In genomic region chr5:72163349-72163983, GRCh38 we compare ENCODE assay signal across 22 cellular contexts. TPM values are rescaled to one million over a fixed set of nuclear protein-coding genes. Genes with fewer than 3 reads are reported as not detected.
"Had no signal": no experiment of that assay in that cellular context is flagged by ENCODE, and none has a peak within 500 bp of the region (broad histone marks: within the 10 kb centered on the region; RNA-seq: fewer than 3 reads in every experiment).

No MANE protein-coding gene starts in this region.

- DNase-seq: activated B cell treated with CpG ODN at 0.5 μM for 24 hours; activated CD4-positive, alpha-beta memory T cell treated with anti-CD3 and anti-CD28 coated beads, Interleukin-2, amount 10 ng/mL, durations not matched to agents 7 days and 5 days; activated CD4-positive, alpha-beta T cell treated with anti-CD3 and anti-CD28 coated beads for 48 hours; activated CD8-positive, alpha-beta memory T cell treated with anti-CD3 and anti-CD28 coated beads, Interleukin-2, amount 10 ng/mL, durations not matched to agents 7 days and 5 days; activated naive CD4-positive, alpha-beta T cell treated with Interleukin-2 at 50 U/mL for 16 hours; activated naive CD8-positive, alpha-beta T cell treated with anti-CD3 and anti-CD28 coated beads, Interleukin-2, amount 10 ng/mL, durations not matched to agents 7 days and 5 days; amygdala; gastrocnemius medialis; head of caudate nucleus; kidney; nephron progenitor cell; trophoblast cell had no signal

- H3K27ac ChIP-seq: gastrocnemius medialis, prostate gland, suprapubic skin, vagina had no signal

- H3K4me3 Mint-ChIP-seq: activated B cell treated with CpG ODN at 0.5 μM for 24 hours; activated CD4-positive, alpha-beta memory T cell treated with anti-CD3 and anti-CD28 coated beads, Interleukin-2, amount 10 ng/mL, durations not matched to agents 7 days and 5 days; activated CD8-positive, alpha-beta memory T cell treated with anti-CD3 and anti-CD28 coated beads, Interleukin-2, amount 10 ng/mL, durations not matched to agents 7 days and 5 days; activated naive CD8-positive, alpha-beta T cell treated with anti-CD3 and anti-CD28 coated beads, Interleukin-2, amount 10 ng/mL, durations not matched to agents 7 days and 5 days; central memory CD8-positive, alpha-beta T cell; nephron progenitor cell; stimulated activated naive CD8-positive, alpha-beta T cell treated with anti-CD3 and anti-CD28 coated beads, Interleukin-15, Interleukin-2, amounts not matched to agents 100 ng/mL and 50 ng/mL, for 24 hours had no signal

- H3K4me1 Mint-ChIP-seq: activated B cell treated with CpG ODN at 0.5 μM for 24 hours; activated CD4-positive, alpha-beta memory T cell treated with anti-CD3 and anti-CD28 coated beads, Interleukin-2, amount 10 ng/mL, durations not matched to agents 7 days and 5 days; activated CD8-positive, alpha-beta memory T cell treated with anti-CD3 and anti-CD28 coated beads, Interleukin-2, amount 10 ng/mL, durations not matched to agents 7 days and 5 days; central memory CD8-positive, alpha-beta T cell had no signal

- H3K9me3 Mint-ChIP-seq: activated B cell treated with CpG ODN at 0.5 μM for 24 hours; activated CD4-positive, alpha-beta memory T cell treated with anti-CD3 and anti-CD28 coated beads, Interleukin-2, amount 10 ng/mL, durations not matched to agents 7 days and 5 days; activated naive CD8-positive, alpha-beta T cell treated with anti-CD3 and anti-CD28 coated beads, Interleukin-2, amount 10 ng/mL, durations not matched to agents 7 days and 5 days; activated T-helper 2 cell treated with anti-CD3 and anti-CD28 coated beads, Interferon-gamma antibody, Interleukin-2, Interleukin-4, amounts not matched to agents 10 μg/mL and 5 μg/mL and 100 μg/mL, durations not matched to agents 14 hours and 24 hours and 36 hours; central memory CD8-positive, alpha-beta T cell; nephron progenitor cell; stimulated activated naive CD8-positive, alpha-beta T cell treated with anti-CD3 and anti-CD28 coated beads, Interleukin-15, Interleukin-2, amounts not matched to agents 100 ng/mL and 50 ng/mL, for 24 hours had no signal

- ATAC-seq: activated CD8-positive, alpha-beta memory T cell treated with anti-CD3 and anti-CD28 coated beads, Interleukin-2, amount 10 ng/mL, durations not matched to agents 7 days and 5 days; gastrocnemius medialis; left lobe of liver had no signal

- H3K4me3 ChIP-seq: coronary artery, gastrocnemius medialis, prostate gland, right atrium auricular region, suprapubic skin, vagina had no signal

- H3K9me3 ChIP-seq: gastrocnemius medialis, prostate gland, right atrium auricular region, suprapubic skin, vagina had no signal

- FAIRE-seq: kidney, TTC549 had no signal

- H3K27ac Mint-ChIP-seq: activated B cell treated with CpG ODN at 0.5 μM for 24 hours; activated CD4-positive, alpha-beta memory T cell treated with anti-CD3 and anti-CD28 coated beads, Interleukin-2, amount 10 ng/mL, durations not matched to agents 7 days and 5 days; activated CD8-positive, alpha-beta memory T cell treated with anti-CD3 and anti-CD28 coated beads, Interleukin-2, amount 10 ng/mL, durations not matched to agents 7 days and 5 days; activated naive CD8-positive, alpha-beta T cell treated with anti-CD3 and anti-CD28 coated beads, Interleukin-2, amount 10 ng/mL, durations not matched to agents 7 days and 5 days; activated T-helper 2 cell treated with anti-CD3 and anti-CD28 coated beads, Interferon-gamma antibody, Interleukin-2, Interleukin-4, amounts not matched to agents 10 μg/mL and 5 μg/mL and 100 μg/mL, durations not matched to agents 14 hours and 24 hours and 36 hours; stimulated activated naive CD8-positive, alpha-beta T cell treated with anti-CD3 and anti-CD28 coated beads, Interleukin-15, Interleukin-2, amounts not matched to agents 100 ng/mL and 50 ng/mL, for 24 hours had no signal

- H3K4me1 ChIP-seq: gastrocnemius medialis, prostate gland had no signal

- H3K36me3 Mint-ChIP-seq: activated CD8-positive, alpha-beta memory T cell treated with anti-CD3 and anti-CD28 coated beads, Interleukin-2, amount 10 ng/mL, durations not matched to agents 7 days and 5 days; activated naive CD8-positive, alpha-beta T cell treated with anti-CD3 and anti-CD28 coated beads, Interleukin-2, amount 10 ng/mL, durations not matched to agents 7 days and 5 days had no signal

RNA-seq across cellular contexts. Expression of gene MAP1B, which starts 56.2 kb away (rescaled TPM):
- total RNA-seq: activated naive CD8-positive, alpha-beta T cell treated with anti-CD3 and anti-CD28 coated beads, Interleukin-2, amount 10 ng/mL, durations not matched to agents 7 days and 5 days had no signal
